Comparison of ENCODE assay signal across 1 cellular context in genomic region chr1:966135-966602, GRCh38.
A peak's percentile ranks its signal among the peaks of the same experiment; 100 is the strongest.
TF ChIP-seq lines count a peak whose summit lies in the region.

PLEKHN1 (plus strand) TSS chr1:966482; CDS start chr1:966532, 50 bp downstream.

TF ChIP-seq in HepG2, 621 proteins besides CTCF, POLR2A, EP300 and RAD21 (continued from another document and continues in another):
- TF ChIP-seq, protein P1, sequence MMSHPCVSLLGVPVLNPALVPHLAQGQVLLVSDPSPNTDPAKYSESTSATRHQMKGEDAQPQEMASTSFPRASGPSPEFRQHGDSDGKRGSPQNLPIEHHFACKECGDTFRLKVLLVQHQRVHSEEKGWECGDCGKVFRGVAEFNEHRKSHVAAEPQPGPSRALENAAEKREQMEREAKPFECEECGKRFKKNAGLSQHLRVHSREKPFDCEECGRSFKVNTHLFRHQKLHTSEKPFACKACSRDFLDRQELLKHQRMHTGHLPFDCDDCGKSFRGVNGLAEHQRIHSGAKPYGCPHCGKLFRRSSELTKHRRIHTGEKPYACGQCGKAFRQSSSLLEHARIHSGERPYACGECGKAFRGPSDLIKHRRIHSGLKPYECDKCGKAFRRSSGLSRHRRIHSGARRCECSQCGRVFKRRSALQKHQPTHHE (CRISPR knock-in tag; IDR thresholded peaks at IDR 0.05; ENCODE audit: borderline replicate concordance): no peak
- TF ChIP-seq NR3C1 (CRISPR knock-in tag; IDR thresholded peaks at IDR 0.05) (no peak), IRX3 (CRISPR knock-in tag; IDR thresholded peaks at IDR 0.05; ENCODE audit: borderline replicate concordance, low read depth) (no peak), CREB1 (IDR thresholded peaks at IDR 0.05) (no peak), CREB1 (CRISPR knock-in tag; IDR thresholded peaks at IDR 0.05) (no peak), ZNF331 (CRISPR knock-in tag; IDR thresholded peaks at IDR 0.05) (no peak), ESRRA (CRISPR knock-in tag; IDR thresholded peaks at IDR 0.05; ENCODE audit: low read depth) (no peak), RBFOX2 (IDR thresholded peaks at IDR 0.05; ENCODE audit: low read depth, low read length) (peak; percentile 70), ZNF512 (CRISPR knock-in tag; IDR thresholded peaks at IDR 0.05) (no peak), HOXA5 (CRISPR knock-in tag; IDR thresholded peaks at IDR 0.05) (no peak), ZBTB2 (CRISPR knock-in tag; IDR thresholded peaks at IDR 0.05; ENCODE audit: low read depth) (no peak), ZNF430 (CRISPR knock-in tag; IDR thresholded peaks at IDR 0.05) (no peak), SIX4 (CRISPR knock-in tag; IDR thresholded peaks at IDR 0.05) (no peak), ZBTB37 (CRISPR knock-in tag; IDR thresholded peaks at IDR 0.05) (no peak), HOXD1 (CRISPR knock-in tag; IDR thresholded peaks at IDR 0.05) (no peak), ZC3H4 (CRISPR knock-in tag; IDR thresholded peaks at IDR 0.05; ENCODE audit: borderline replicate concordance) (no peak), HNRNPK (IDR thresholded peaks at IDR 0.05; ENCODE audit: low read depth, low read length, poor library complexity, severe bottlenecking) (no peak), AGO2 (optimal IDR thresholded peaks at IDR 0.05; ENCODE audit: low read depth, low read length) (no peak), TMF1 (CRISPR knock-in tag; IDR thresholded peaks at IDR 0.05; ENCODE audit: low read depth) (no peak; the same call in 1 of the 2 replicates), XRCC5 (optimal IDR thresholded peaks at IDR 0.05; ENCODE audit: low read length) (no peak), SMAD1 (CRISPR knock-in tag; IDR thresholded peaks at IDR 0.05; ENCODE audit: borderline replicate concordance, low read depth) (0 out of 2 replicates have a peak, but pooled peaks have one; percentile 24), HNF4G (IDR thresholded peaks at IDR 0.05; ENCODE audit: borderline replicate concordance, low read depth, low read length) (no peak), HNF4G (CRISPR knock-in tag; IDR thresholded peaks at IDR 0.05; ENCODE audit: borderline replicate concordance, low read depth) (no peak), CENPT (CRISPR knock-in tag; IDR thresholded peaks at IDR 0.05; ENCODE audit: low read depth) (no peak), ZFP37 (CRISPR knock-in tag; IDR thresholded peaks at IDR 0.05; ENCODE audit: borderline replicate concordance) (0 out of 2 replicates have a peak, but pooled peaks have one; percentile 12), FOXA3 (CRISPR knock-in tag; IDR thresholded peaks at IDR 0.05) (no peak), ZNF816 (CRISPR knock-in tag; IDR thresholded peaks at IDR 0.05; ENCODE audit: borderline replicate concordance) (no peak), ATRX (CRISPR knock-in tag; IDR thresholded peaks at IDR 0.05; ENCODE audit: borderline replicate concordance) (no peak), BORCS8-MEF2B (CRISPR knock-in tag; IDR thresholded peaks at IDR 0.05) (no peak), ZNF569 (CRISPR knock-in tag; IDR thresholded peaks at IDR 0.05; ENCODE audit: borderline replicate concordance) (no peak), RNF2 (conservative IDR thresholded peaks at IDR 0.05; ENCODE audit: low read depth) (no peak), ZBTB38 (CRISPR knock-in tag; IDR thresholded peaks at IDR 0.05) (no peak; the same call in 1 of the 2 replicates), KLF11 (CRISPR knock-in tag; IDR thresholded peaks at IDR 0.05) (no peak), ZNF790 (CRISPR knock-in tag; IDR thresholded peaks at IDR 0.05; ENCODE audit: borderline replicate concordance) (no peak), SATB2 (CRISPR knock-in tag; IDR thresholded peaks at IDR 0.05) (no peak), NCOA5 (CRISPR knock-in tag; IDR thresholded peaks at IDR 0.05) (no peak)
- TF ChIP-seq, protein P2, sequence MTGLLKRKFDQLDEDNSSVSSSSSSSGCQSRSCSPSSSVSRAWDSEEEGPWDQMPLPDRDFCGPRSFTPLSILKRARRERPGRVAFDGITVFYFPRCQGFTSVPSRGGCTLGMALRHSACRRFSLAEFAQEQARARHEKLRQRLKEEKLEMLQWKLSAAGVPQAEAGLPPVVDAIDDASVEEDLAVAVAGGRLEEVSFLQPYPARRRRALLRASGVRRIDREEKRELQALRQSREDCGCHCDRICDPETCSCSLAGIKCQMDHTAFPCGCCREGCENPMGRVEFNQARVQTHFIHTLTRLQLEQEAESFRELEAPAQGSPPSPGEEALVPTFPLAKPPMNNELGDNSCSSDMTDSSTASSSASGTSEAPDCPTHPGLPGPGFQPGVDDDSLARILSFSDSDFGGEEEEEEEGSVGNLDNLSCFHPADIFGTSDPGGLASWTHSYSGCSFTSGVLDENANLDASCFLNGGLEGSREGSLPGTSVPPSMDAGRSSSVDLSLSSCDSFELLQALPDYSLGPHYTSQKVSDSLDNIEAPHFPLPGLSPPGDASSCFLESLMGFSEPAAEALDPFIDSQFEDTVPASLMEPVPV (CRISPR knock-in tag; IDR thresholded peaks at IDR 0.05): peak; percentile 93; the same call in 1 of the 2 replicates
- TF ChIP-seq, protein P3, sequence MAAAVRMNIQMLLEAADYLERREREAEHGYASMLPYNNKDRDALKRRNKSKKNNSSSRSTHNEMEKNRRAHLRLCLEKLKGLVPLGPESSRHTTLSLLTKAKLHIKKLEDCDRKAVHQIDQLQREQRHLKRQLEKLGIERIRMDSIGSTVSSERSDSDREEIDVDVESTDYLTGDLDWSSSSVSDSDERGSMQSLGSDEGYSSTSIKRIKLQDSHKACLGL (CRISPR knock-in tag; IDR thresholded peaks at IDR 0.05): no peak
- TF ChIP-seq, protein P4, sequence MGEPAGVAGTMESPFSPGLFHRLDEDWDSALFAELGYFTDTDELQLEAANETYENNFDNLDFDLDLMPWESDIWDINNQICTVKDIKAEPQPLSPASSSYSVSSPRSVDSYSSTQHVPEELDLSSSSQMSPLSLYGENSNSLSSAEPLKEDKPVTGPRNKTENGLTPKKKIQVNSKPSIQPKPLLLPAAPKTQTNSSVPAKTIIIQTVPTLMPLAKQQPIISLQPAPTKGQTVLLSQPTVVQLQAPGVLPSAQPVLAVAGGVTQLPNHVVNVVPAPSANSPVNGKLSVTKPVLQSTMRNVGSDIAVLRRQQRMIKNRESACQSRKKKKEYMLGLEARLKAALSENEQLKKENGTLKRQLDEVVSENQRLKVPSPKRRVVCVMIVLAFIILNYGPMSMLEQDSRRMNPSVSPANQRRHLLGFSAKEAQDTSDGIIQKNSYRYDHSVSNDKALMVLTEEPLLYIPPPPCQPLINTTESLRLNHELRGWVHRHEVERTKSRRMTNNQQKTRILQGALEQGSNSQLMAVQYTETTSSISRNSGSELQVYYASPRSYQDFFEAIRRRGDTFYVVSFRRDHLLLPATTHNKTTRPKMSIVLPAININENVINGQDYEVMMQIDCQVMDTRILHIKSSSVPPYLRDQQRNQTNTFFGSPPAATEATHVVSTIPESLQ (CRISPR knock-in tag; conservative IDR thresholded peaks at IDR 0.05): no peak
- TF ChIP-seq, protein P5, sequence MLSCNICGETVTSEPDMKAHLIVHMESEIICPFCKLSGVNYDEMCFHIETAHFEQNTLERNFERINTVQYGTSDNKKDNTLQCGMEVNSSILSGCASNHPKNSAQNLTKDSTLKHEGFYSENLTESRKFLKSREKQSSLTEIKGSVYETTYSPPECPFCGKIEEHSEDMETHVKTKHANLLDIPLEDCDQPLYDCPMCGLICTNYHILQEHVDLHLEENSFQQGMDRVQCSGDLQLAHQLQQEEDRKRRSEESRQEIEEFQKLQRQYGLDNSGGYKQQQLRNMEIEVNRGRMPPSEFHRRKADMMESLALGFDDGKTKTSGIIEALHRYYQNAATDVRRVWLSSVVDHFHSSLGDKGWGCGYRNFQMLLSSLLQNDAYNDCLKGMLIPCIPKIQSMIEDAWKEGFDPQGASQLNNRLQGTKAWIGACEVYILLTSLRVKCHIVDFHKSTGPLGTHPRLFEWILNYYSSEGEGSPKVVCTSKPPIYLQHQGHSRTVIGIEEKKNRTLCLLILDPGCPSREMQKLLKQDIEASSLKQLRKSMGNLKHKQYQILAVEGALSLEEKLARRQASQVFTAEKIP (CRISPR knock-in tag; IDR thresholded peaks at IDR 0.05; ENCODE audit: borderline replicate concordance): no peak
- TF ChIP-seq, protein P6, sequence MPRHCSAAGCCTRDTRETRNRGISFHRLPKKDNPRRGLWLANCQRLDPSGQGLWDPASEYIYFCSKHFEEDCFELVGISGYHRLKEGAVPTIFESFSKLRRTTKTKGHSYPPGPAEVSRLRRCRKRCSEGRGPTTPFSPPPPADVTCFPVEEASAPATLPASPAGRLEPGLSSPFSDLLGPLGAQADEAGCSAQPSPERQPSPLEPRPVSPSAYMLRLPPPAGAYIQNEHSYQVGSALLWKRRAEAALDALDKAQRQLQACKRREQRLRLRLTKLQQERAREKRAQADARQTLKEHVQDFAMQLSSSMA (CRISPR knock-in tag; IDR thresholded peaks at IDR 0.05): no peak
- TF ChIP-seq, protein P7, sequence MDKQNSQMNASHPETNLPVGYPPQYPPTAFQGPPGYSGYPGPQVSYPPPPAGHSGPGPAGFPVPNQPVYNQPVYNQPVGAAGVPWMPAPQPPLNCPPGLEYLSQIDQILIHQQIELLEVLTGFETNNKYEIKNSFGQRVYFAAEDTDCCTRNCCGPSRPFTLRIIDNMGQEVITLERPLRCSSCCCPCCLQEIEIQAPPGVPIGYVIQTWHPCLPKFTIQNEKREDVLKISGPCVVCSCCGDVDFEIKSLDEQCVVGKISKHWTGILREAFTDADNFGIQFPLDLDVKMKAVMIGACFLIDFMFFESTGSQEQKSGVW (CRISPR knock-in tag; IDR thresholded peaks at IDR 0.05; ENCODE audit: borderline replicate concordance): no peak
- TF ChIP-seq, protein P8, sequence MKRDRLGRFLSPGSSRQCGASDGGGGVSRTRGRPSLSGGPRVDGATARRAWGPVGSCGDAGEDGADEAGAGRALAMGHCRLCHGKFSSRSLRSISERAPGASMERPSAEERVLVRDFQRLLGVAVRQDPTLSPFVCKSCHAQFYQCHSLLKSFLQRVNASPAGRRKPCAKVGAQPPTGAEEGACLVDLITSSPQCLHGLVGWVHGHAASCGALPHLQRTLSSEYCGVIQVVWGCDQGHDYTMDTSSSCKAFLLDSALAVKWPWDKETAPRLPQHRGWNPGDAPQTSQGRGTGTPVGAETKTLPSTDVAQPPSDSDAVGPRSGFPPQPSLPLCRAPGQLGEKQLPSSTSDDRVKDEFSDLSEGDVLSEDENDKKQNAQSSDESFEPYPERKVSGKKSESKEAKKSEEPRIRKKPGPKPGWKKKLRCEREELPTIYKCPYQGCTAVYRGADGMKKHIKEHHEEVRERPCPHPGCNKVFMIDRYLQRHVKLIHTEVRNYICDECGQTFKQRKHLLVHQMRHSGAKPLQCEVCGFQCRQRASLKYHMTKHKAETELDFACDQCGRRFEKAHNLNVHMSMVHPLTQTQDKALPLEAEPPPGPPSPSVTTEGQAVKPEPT (CRISPR knock-in tag; IDR thresholded peaks at IDR 0.05; ENCODE audit: low read depth): no peak
